ENCODE assay signal across 1 cellular context in genomic region chr22:41444360-41445170, GRCh38.
TF ChIP-seq lines count a peak whose summit lies in the region.

No MANE protein-coding gene starts in this region.

TF ChIP-seq in HEK293, 187 proteins besides CTCF, POLR2A, EP300 and RAD21 (continued from another document and continues in another):
- TF ChIP-seq TSHZ1 (tag by site-specific recombination; IDR thresholded peaks at IDR 0.05; ENCODE audit: borderline replicate concordance) (no peak), ZFP69B (tag by site-specific recombination; IDR thresholded peaks at IDR 0.05) (peak; percentile 96), ZFP37 (tag by site-specific recombination; IDR thresholded peaks at IDR 0.05) (0 out of 2 replicates have a peak, but pooled peaks have one; percentile 49), YY2 (tag by site-specific recombination; IDR thresholded peaks at IDR 0.05) (no peak), ZNF280D (tag by site-specific recombination; IDR thresholded peaks at IDR 0.05) (no peak), ZNF10 (tag by site-specific recombination; IDR thresholded peaks at IDR 0.05) (no peak), ZBTB7A (tag by site-specific recombination; IDR thresholded peaks at IDR 0.05; ENCODE audit: low read depth) (peak; percentile 66; the same call in 1 of the 2 replicates), ZBTB17 (tag by site-specific recombination; IDR thresholded peaks at IDR 0.05) (peak; percentile 95), ZNF76 (tag by site-specific recombination; IDR thresholded peaks at IDR 0.05; ENCODE audit: borderline replicate concordance, low read depth) (peak; percentile 96), ZNF623 (tag by site-specific recombination; IDR thresholded peaks at IDR 0.05) (0 out of 2 replicates have a peak, but pooled peaks have one; percentile 13), ZBTB6 (tag by site-specific recombination; IDR thresholded peaks at IDR 0.05) (no peak; the same call in 1 of the 2 replicates), ZNF169 (tag by site-specific recombination; IDR thresholded peaks at IDR 0.05) (no peak), INSM2 (tag by site-specific recombination; IDR thresholded peaks at IDR 0.05) (no peak), ZNF324 (tag by site-specific recombination; IDR thresholded peaks at IDR 0.05) (0 out of 2 replicates have a peak, but pooled peaks have one; percentile 26), ZEB2 (tag by site-specific recombination; IDR thresholded peaks at IDR 0.05) (0 out of 2 replicates have a peak, but pooled peaks have one; percentile 10), ZNF133 (tag by site-specific recombination; IDR thresholded peaks at IDR 0.05) (no peak), ZIC2 (tag by site-specific recombination; IDR thresholded peaks at IDR 0.05) (no peak), ZNF335 (tag by site-specific recombination; conservative IDR thresholded peaks at IDR 0.05) (peak; percentile 94), ZFP41 (tag by site-specific recombination; IDR thresholded peaks at IDR 0.05; ENCODE audit: borderline replicate concordance) (no peak), ZNF184 (tag by site-specific recombination; IDR thresholded peaks at IDR 0.05) (0 out of 2 replicates have a peak, but pooled peaks have one; percentile 12), SP2 (tag by site-specific recombination; IDR thresholded peaks at IDR 0.05) (peak; percentile 71), WT1 (tag by site-specific recombination; IDR thresholded peaks at IDR 0.05) (no peak), ZNF600 (tag by site-specific recombination; IDR thresholded peaks at IDR 0.05) (no peak), FEZF1 (tag by site-specific recombination; IDR thresholded peaks at IDR 0.05) (no peak), ZNF341 (tag by site-specific recombination; IDR thresholded peaks at IDR 0.05; ENCODE audit: low read depth) (peak; percentile 98), ZNF394 (tag by site-specific recombination; IDR thresholded peaks at IDR 0.05; ENCODE audit: borderline replicate concordance) (no peak), ZNF350 (tag by site-specific recombination; IDR thresholded peaks at IDR 0.05) (no peak), ZBTB8A (tag by site-specific recombination; IDR thresholded peaks at IDR 0.05) (0 out of 2 replicates have a peak, but pooled peaks have one; percentile 32), SP3 (tag by site-specific recombination; IDR thresholded peaks at IDR 0.05) (peak; percentile 86), KLF10 (tag by site-specific recombination; IDR thresholded peaks at IDR 0.05) (no peak), ZNF24 (tag by site-specific recombination; IDR thresholded peaks at IDR 0.05) (0 out of 2 replicates have a peak, but pooled peaks have one; percentile 20), ZNF561 (tag by site-specific recombination; IDR thresholded peaks at IDR 0.05; ENCODE audit: borderline replicate concordance) (no peak), GLI4 (tag by site-specific recombination; IDR thresholded peaks at IDR 0.05) (no peak), ZXDB (tag by site-specific recombination; IDR thresholded peaks at IDR 0.05) (peak; percentile 52), SP7 (tag by site-specific recombination; IDR thresholded peaks at IDR 0.05) (no peak), ZNF391 (tag by site-specific recombination; IDR thresholded peaks at IDR 0.05; ENCODE audit: borderline replicate concordance, low read depth) (no peak), ZNF146 (tag by site-specific recombination; IDR thresholded peaks at IDR 0.05) (no peak), ZNF660 (tag by site-specific recombination; IDR thresholded peaks at IDR 0.05) (no peak), ZNF521 (tag by site-specific recombination; IDR thresholded peaks at IDR 0.05) (no peak), ZNF366 (tag by site-specific recombination; conservative IDR thresholded peaks at IDR 0.05) (no peak), ZNF157 (tag by site-specific recombination; IDR thresholded peaks at IDR 0.05) (no peak), ZNF791 (tag by site-specific recombination; IDR thresholded peaks at IDR 0.05) (no peak), ZBTB20 (tag by site-specific recombination; IDR thresholded peaks at IDR 0.05) (peak; percentile 81; the same call in 1 of the 2 replicates), ZNF121 (tag by site-specific recombination; IDR thresholded peaks at IDR 0.05) (peak; percentile 61; the same call in 1 of the 2 replicates), ZNF585B (tag by site-specific recombination; IDR thresholded peaks at IDR 0.05) (no peak), ZNF596 (tag by site-specific recombination; IDR thresholded peaks at IDR 0.05) (no peak), IKZF3 (tag by site-specific recombination; IDR thresholded peaks at IDR 0.05) (peak; percentile 32), ZNF560 (tag by site-specific recombination; IDR thresholded peaks at IDR 0.05; ENCODE audit: borderline replicate concordance) (no peak), ZNF398 (tag by site-specific recombination; IDR thresholded peaks at IDR 0.05) (no peak), ZNF843 (tag by site-specific recombination; IDR thresholded peaks at IDR 0.05) (no peak), ZFHX2 (tag by site-specific recombination; conservative IDR thresholded peaks at IDR 0.05) (peak; percentile 86)
- TF ChIP-seq, protein P1, sequence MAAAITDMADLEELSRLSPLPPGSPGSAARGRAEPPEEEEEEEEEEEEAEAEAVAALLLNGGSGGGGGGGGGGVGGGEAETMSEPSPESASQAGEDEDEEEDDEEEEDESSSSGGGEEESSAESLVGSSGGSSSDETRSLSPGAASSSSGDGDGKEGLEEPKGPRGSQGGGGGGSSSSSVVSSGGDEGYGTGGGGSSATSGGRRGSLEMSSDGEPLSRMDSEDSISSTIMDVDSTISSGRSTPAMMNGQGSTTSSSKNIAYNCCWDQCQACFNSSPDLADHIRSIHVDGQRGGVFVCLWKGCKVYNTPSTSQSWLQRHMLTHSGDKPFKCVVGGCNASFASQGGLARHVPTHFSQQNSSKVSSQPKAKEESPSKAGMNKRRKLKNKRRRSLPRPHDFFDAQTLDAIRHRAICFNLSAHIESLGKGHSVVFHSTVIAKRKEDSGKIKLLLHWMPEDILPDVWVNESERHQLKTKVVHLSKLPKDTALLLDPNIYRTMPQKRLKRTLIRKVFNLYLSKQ (tag by site-specific recombination; IDR thresholded peaks at IDR 0.05; ENCODE audit: borderline replicate concordance): no peak
- TF ChIP-seq, protein P2, sequence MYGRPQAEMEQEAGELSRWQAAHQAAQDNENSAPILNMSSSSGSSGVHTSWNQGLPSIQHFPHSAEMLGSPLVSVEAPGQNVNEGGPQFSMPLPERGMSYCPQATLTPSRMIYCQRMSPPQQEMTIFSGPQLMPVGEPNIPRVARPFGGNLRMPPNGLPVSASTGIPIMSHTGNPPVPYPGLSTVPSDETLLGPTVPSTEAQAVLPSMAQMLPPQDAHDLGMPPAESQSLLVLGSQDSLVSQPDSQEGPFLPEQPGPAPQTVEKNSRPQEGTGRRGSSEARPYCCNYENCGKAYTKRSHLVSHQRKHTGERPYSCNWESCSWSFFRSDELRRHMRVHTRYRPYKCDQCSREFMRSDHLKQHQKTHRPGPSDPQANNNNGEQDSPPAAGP (tag by site-specific recombination; IDR thresholded peaks at IDR 0.05): no peak
- TF ChIP-seq, protein P3, sequence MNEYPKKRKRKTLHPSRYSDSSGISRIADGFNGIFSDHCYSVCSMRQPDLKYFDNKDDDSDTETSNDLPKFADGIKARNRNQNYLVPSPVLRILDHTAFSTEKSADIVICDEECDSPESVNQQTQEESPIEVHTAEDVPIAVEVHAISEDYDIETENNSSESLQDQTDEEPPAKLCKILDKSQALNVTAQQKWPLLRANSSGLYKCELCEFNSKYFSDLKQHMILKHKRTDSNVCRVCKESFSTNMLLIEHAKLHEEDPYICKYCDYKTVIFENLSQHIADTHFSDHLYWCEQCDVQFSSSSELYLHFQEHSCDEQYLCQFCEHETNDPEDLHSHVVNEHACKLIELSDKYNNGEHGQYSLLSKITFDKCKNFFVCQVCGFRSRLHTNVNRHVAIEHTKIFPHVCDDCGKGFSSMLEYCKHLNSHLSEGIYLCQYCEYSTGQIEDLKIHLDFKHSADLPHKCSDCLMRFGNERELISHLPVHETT (tag by site-specific recombination; IDR thresholded peaks at IDR 0.05): no peak
- TF ChIP-seq, protein P4, sequence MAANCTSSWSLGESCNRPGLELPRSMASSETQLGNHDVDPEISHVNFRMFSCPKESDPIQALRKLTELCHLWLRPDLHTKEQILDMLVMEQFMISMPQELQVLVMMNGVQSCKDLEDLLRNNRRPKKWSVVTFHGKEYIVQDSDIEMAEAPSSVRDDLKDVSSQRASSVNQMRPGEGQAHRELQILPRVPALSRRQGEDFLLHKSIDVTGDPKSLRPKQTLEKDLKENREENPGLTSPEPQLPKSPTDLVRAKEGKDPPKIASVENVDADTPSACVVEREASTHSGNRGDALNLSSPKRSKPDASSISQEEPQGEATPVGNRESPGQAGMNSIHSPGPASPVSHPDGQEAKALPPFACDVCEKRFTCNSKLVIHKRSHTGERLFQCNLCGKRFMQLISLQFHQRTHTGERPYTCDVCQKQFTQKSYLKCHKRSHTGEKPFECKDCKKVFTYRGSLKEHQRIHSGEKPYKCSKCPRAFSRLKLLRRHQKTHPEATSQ (tag by site-specific recombination; IDR thresholded peaks at IDR 0.05): no peak
